ENCODE assay signal across 7 cellular contexts in the genomic region with DNA sequence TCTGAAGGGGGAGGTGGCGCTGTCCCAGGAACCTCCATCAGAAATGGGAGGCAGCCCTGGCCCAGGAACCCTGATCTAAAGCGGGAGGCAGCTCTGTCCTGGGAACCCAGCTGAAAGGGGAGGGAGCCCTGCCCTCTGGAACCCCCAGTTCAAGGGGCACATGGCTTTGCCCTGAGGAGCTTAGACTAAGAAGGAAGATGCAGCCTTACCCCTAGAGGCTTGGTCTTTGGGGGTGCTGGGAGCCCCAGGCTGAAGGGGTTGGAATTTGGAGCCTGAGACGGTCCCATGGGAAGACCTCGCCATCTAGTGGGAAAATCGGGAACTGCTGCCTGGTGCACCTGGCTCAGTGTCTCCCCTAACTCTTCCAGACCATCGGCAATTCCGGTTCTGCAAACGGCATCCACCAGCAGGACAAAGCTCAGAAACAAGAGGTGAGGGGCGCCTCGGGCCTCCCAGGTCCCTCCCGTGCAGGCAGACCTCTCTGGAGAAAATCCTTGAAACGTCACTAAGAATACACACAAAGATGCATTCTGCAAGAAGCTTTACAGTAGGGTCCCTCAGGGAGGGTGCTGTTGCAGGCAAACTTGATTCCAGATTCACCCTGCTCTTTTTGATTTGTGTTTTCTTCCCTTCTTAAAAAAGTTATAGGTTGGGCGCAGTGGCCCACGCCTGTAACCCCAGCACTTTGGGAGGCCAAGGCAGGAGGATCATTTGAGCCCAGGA.
DNase-seq lines count a peak whose midpoint lies in the region; ATAC-seq and TF ChIP-seq lines count a peak whose summit lies in the region.

No MANE protein-coding gene starts in this region.

- H4K20me1 ChIP-seq in MM.1S (ENCODE audit: insufficient read depth, low read length) = no peaks in the 10 kb centered on the region

- H3K27me3 ChIP-seq in MM.1S (replicated peaks; ENCODE audit: insufficient read depth, low read length) (peaks cover 23% of the 10 kb centered on the region; the same call in 1 of the 2 replicates), iPS DF 6.9 (ENCODE audit: control insufficient read depth, insufficient read depth, low read length) (no peaks in the 10 kb centered on the region)

- no peak overlapping the region for H2AFZ ChIP-seq in MM.1S (ENCODE audit: low read length)

- in situ Hi-C loops in astrocyte of the cerebellum (cut with HindIII; ENCODE audit: low sequenced_read_pairs) = loop anchor here (25.0 kb wide), 1 partner anchor 339 kb away; no protein-coding TSS in a partner anchor

- H3K27ac ChIP-seq in MM.1S (ENCODE audit: low read length) (no peak overlapping the region), iPS DF 6.9 (ENCODE audit: low read length) (no peak overlapping the region)

- TF ChIP-seq CTCF in GM10266 (IDR thresholded peaks at IDR 0.05; ENCODE audit: control insufficient read depth, insufficient read depth, low read depth, missing control alignments) (peak; percentile 94), MM.1S (IDR thresholded peaks at IDR 0.05; ENCODE audit: low read length) (peak; percentile 97), astrocyte of the cerebellum (IDR thresholded peaks at IDR 0.05; ENCODE audit: low read depth, low read length, missing control alignments) (peak; percentile 99)

- no peak for ATAC-seq in HG03159 (IDR thresholded peaks at IDR 0.05; ENCODE audit: unreplicated experiment)

- H3K79me2 ChIP-seq in MM.1S (ENCODE audit: low read length) = no peaks in the 10 kb centered on the region

- DNase-seq in GM10266 (ENCODE audit: extremely low spot score) (peak; percentile 75), MM.1S (peak; percentile 56), T-helper 22 cell (ENCODE audit: low read depth) (peak; percentile 12), astrocyte of the cerebellum (ENCODE audit: low read depth) (peak; percentile 28), iPS DF 6.9 (ENCODE audit: low read depth, low spot score) (peak; percentile 90)
- peak; percentile 19 to 78 (median 59) for DNase-seq in stimulated activated CD4-positive, alpha-beta T cell treated with anti-CD3 and anti-CD28 coated beads, Interleukin-12 subunit alpha, Interleukin-12 subunit beta, amount 100 ng/mL, for 48 hours (ENCODE audit: low read depth in 2 of 3, low spot score in 1 of 3)

- H3K4me2 ChIP-seq in MM.1S (ENCODE audit: low read depth, low read length) = peak overlapping the region; percentile 15; the same call in 1 of the 2 replicates

- H3F3A ChIP-seq in MM.1S (ENCODE audit: insufficient read depth, low read length) = no peaks in the 10 kb centered on the region

- no peak overlapping the region for H3K9ac ChIP-seq in MM.1S (ENCODE audit: low read length)

- no peaks in the 10 kb centered on the region for H3K9me2 ChIP-seq in MM.1S (replicated peaks; ENCODE audit: insufficient read depth, low read length)

- no peaks in the 10 kb centered on the region for H3K9me3 ChIP-seq in MM.1S (replicated peaks; ENCODE audit: insufficient read depth, low read length)
- no peaks in the 10 kb centered on the region for H3K9me3 ChIP-seq in iPS DF 6.9 (ENCODE audit: control insufficient read depth, insufficient read depth, low read length)

- no peaks in the 10 kb centered on the region for H3K4me1 ChIP-seq in MM.1S (ENCODE audit: low read length)
- H3K4me1 ChIP-seq in iPS DF 6.9 (ENCODE audit: control insufficient read depth, insufficient read depth, low read length) = no peaks in the 10 kb centered on the region

- WGBS in iPS DF 6.9 (ENCODE audit: insufficient coverage, insufficient read length) = no CpG with 5 or more reads among the region's 14 CpGs

- H3K36me3 ChIP-seq in MM.1S (replicated peaks; ENCODE audit: insufficient read depth, low read length) = no peaks in the 10 kb centered on the region
- H3K36me3 ChIP-seq in iPS DF 6.9 (ENCODE audit: control insufficient read depth, insufficient read depth, low read length) = peaks cover 6% of the 10 kb centered on the region; the same call in 1 of the 2 replicates

- no peak overlapping the region for H3K4me3 ChIP-seq in MM.1S (ENCODE audit: low read length)
- H3K4me3 ChIP-seq in astrocyte of the cerebellum (ENCODE audit: low read depth, low read length) = no peak overlapping the region
- no peak overlapping the region for H3K4me3 ChIP-seq in iPS DF 6.9 (ENCODE audit: low read length)

Comparison
In these comparisons a context has a peak if more than half of its experiments do, and no peak if none do; other contexts are left out.
1. DNase-seq: peak in every context shown above with its lines; median percentile 90 in iPS DF 6.9; 75 in GM10266; 59 in stimulated activated CD4-positive, alpha-beta T cell treated with anti-CD3 and anti-CD28 coated beads, Interleukin-12 subunit alpha, Interleukin-12 subunit beta, amount 100 ng/mL, for 48 hours; 56 in MM.1S; 28 in astrocyte of the cerebellum; 12 in T-helper 22 cell.